1 cellular context compared by ENCODE assay signal in genomic region chr7:148624735-148625134, GRCh38.
TF ChIP-seq lines count a peak whose summit lies in the region.

No MANE protein-coding gene starts in this region.

TF ChIP-seq in GM23338, 12 proteins besides CTCF, POLR2A, EP300 and RAD21 (continued from another document):
- TF ChIP-seq, protein P1, sequence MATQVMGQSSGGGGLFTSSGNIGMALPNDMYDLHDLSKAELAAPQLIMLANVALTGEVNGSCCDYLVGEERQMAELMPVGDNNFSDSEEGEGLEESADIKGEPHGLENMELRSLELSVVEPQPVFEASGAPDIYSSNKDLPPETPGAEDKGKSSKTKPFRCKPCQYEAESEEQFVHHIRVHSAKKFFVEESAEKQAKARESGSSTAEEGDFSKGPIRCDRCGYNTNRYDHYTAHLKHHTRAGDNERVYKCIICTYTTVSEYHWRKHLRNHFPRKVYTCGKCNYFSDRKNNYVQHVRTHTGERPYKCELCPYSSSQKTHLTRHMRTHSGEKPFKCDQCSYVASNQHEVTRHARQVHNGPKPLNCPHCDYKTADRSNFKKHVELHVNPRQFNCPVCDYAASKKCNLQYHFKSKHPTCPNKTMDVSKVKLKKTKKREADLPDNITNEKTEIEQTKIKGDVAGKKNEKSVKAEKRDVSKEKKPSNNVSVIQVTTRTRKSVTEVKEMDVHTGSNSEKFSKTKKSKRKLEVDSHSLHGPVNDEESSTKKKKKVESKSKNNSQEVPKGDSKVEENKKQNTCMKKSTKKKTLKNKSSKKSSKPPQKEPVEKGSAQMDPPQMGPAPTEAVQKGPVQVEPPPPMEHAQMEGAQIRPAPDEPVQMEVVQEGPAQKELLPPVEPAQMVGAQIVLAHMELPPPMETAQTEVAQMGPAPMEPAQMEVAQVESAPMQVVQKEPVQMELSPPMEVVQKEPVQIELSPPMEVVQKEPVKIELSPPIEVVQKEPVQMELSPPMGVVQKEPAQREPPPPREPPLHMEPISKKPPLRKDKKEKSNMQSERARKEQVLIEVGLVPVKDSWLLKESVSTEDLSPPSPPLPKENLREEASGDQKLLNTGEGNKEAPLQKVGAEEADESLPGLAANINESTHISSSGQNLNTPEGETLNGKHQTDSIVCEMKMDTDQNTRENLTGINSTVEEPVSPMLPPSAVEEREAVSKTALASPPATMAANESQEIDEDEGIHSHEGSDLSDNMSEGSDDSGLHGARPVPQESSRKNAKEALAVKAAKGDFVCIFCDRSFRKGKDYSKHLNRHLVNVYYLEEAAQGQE (IDR thresholded peaks at IDR 0.05; ENCODE audit: unreplicated experiment) = no peak
- TF ChIP-seq POLR2AphosphoS5 (IDR thresholded peaks at IDR 0.05; ENCODE audit: low read depth) = no peak
- TF ChIP-seq STAT1 (IDR thresholded peaks at IDR 0.05; ENCODE audit: unreplicated experiment) = no peak
- TF ChIP-seq ZNF331 (CRISPR knock-in tag; IDR thresholded peaks at IDR 0.05; ENCODE audit: low read depth) = no peak
TF ChIP-seq in GM23338: peak in this region for 0.
